Comparison of ENCODE assay signal across 24 cellular contexts in the genomic region with DNA sequence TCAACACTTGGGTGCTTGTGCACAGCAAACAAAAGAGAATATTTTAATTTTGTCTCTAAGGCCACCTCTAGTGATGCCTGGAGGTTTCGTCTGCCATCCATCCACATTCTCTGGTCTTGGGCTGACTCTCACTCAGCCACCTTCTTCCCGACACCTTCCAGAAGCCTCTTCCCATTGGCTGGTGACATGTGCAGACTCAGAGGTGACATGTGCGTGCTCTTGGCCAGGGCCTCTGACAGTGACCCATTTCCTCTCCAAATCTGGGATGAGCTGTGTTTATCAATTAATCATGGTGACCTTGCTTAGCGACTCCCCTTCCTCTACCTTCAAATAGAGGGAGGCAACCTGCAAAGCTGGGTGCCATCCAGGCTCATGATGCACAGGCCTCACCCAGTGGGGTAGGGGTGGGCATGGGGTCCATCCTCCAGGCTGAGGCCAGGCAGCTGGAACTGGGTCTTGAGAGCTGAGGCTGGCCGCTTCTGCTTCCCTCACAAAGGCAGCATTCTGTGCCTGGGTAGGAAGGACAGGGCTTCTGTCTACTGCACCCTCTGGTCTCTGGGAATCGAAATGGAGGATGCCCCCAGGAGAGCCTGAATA.
"Had no signal": no experiment of that assay in that cellular context is flagged by ENCODE, and none has a peak within 500 bp of the region (broad histone marks: within the 10 kb centered on the region; RNA-seq: fewer than 3 reads in every experiment).

No MANE protein-coding gene starts in this region.

- ATAC-seq: naive thymus-derived CD8-positive, alpha-beta T cell; psoas muscle; right cardiac atrium; stimulated activated memory B cell treated with anti-CD40 and anti-IgM and Interleukin-4, amounts not matched to agents 10 μg/mL and 1 μg/mL and 100 μg/mL, for 72 hours; stimulated activated naive CD8-positive, alpha-beta T cell treated with anti-CD3 and anti-CD28 coated beads, Interleukin-15, amount 100 ng/mL, for 72 hours; stimulated activated naive CD8-positive, alpha-beta T cell treated with anti-CD3 and anti-CD28 coated beads, Interleukin-15, Interleukin-2, amounts not matched to agents 100 U/mL and 50 U/mL, for 24 hours had no signal

- H3K36me3 Mint-ChIP-seq: natural killer cell treated with Interleukin-12 subunit alpha and Interleukin-12 subunit beta and Interleukin-15 and Interleukin-18, amount 100 ng/mL, for 72 hours; stimulated activated memory B cell treated with anti-CD40 and anti-IgM and Interleukin-4, amounts not matched to agents 10 μg/mL and 1 μg/mL and 100 μg/mL, for 72 hours had no signal

- H3K27ac Mint-ChIP-seq: naive thymus-derived CD8-positive, alpha-beta T cell; natural killer cell treated with Interleukin-12 subunit alpha and Interleukin-12 subunit beta and Interleukin-15 and Interleukin-18, amount 100 ng/mL, for 72 hours; nephron progenitor cell; progenitor cell of endocrine pancreas; stimulated activated memory B cell treated with anti-CD40 and anti-IgM and Interleukin-4, amounts not matched to agents 10 μg/mL and 1 μg/mL and 100 μg/mL, for 72 hours; stimulated activated naive CD8-positive, alpha-beta T cell treated with anti-CD3 and anti-CD28 coated beads, Interleukin-15, amount 100 ng/mL, for 72 hours had no signal

- H3K4me3 Mint-ChIP-seq: naive thymus-derived CD8-positive, alpha-beta T cell; natural killer cell treated with Interleukin-12 subunit alpha and Interleukin-12 subunit beta and Interleukin-15 and Interleukin-18, amount 100 ng/mL, for 72 hours; nephron progenitor cell; neural crest cell; stimulated activated memory B cell treated with anti-CD40 and anti-IgM and Interleukin-4, amounts not matched to agents 10 μg/mL and 1 μg/mL and 100 μg/mL, for 72 hours; stimulated activated naive CD8-positive, alpha-beta T cell treated with anti-CD3 and anti-CD28 coated beads, Interleukin-15, amount 100 ng/mL, for 72 hours had no signal

- H3K4me1 Mint-ChIP-seq: naive thymus-derived CD8-positive, alpha-beta T cell; nephron progenitor cell; neural crest cell; stimulated activated memory B cell treated with anti-CD40 and anti-IgM and Interleukin-4, amounts not matched to agents 10 μg/mL and 1 μg/mL and 100 μg/mL, for 72 hours; stimulated activated naive CD8-positive, alpha-beta T cell treated with anti-CD3 and anti-CD28 coated beads, Interleukin-15, amount 100 ng/mL, for 72 hours had no signal

- H3K9me3 Mint-ChIP-seq: natural killer cell treated with Interleukin-12 subunit alpha and Interleukin-12 subunit beta and Interleukin-15 and Interleukin-18, amount 100 ng/mL, for 72 hours; nephron progenitor cell; stimulated activated memory B cell treated with anti-CD40 and anti-IgM and Interleukin-4, amounts not matched to agents 10 μg/mL and 1 μg/mL and 100 μg/mL, for 72 hours; stimulated activated naive CD8-positive, alpha-beta T cell treated with anti-CD3 and anti-CD28 coated beads, Interleukin-15, amount 100 ng/mL, for 72 hours had no signal

- DNase-seq: naive B cell; naive thymus-derived CD8-positive, alpha-beta T cell; nephron progenitor cell; nucleus accumbens; ovary; psoas muscle; right cardiac atrium; sigmoid colon; small intestine; stimulated activated CD4-positive, alpha-beta T cell treated with anti-CD3 and anti-CD28 coated beads, Interleukin-12 subunit alpha, Interleukin-12 subunit beta, amount 100 ng/mL, for 4 hours; stimulated activated CD4-positive, alpha-beta T cell treated with anti-CD3 and anti-CD28 coated beads, Interleukin-1b, Interleukin-23, amount 100 ng/mL, for 48 hours; stimulated activated CD4-positive, alpha-beta T cell treated with anti-CD3 and anti-CD28 coated beads, Interleukin-4, amount 100 ng/mL, for 1 hour; stimulated activated CD4-positive, alpha-beta T cell treated with anti-CD3 and anti-CD28 coated beads, Interleukin-4, amount 100 ng/mL, for 4 hours; stimulated activated CD8-positive, alpha-beta memory T cell treated with anti-CD3 and anti-CD28 coated beads, Interleukin-4, amount 100 ng/mL, for 48 hours; stimulated activated naive CD4-positive, alpha-beta T cell; stimulated activated naive CD8-positive, alpha-beta T cell treated with anti-CD3 and anti-CD28 coated beads, Interleukin-15, amount 100 ng/mL, for 72 hours; stimulated activated naive CD8-positive, alpha-beta T cell treated with anti-CD3 and anti-CD28 coated beads, Interleukin-15, Interleukin-2, amounts not matched to agents 100 U/mL and 50 U/mL, for 24 hours; thyroid gland; trophoblast cell; upper lobe of left lung had no signal
